In the genomic region with DNA sequence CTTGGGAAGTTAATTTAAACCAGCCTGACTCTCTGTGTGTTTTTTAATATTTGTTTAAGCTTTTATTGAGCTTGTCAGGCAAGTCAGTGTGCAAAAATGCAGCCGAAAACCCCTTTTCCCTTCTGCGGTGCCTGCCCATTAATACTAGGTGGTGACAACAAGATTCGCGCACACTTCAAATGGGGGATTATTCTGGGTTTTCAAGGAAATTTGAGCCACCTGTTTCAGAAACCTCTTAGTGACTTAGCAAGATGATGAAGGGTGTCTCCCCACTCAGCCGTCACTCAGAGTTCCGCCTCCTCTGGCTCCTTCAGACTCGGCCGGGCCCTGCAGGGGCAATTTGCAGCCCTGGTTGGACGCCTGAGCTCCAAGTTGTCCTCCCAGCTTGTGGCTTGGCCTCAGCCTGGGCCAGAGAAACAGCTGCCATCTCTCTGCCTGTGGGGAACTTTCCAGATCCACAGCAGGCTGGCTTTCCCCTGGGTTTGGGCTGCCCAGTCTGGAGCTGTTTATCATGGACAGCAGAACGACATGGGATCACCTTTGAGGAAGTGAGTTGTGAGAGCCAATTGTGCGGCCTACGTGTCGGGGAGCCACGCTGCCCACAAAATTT, we compare ENCODE assay signal across 13 cellular contexts.
DNase-seq lines count a peak whose midpoint lies in the region; ATAC-seq, FAIRE-seq and TF ChIP-seq lines count a peak whose summit lies in the region.
"Had no signal": no experiment of that assay in that cellular context is flagged by ENCODE, and none has a peak within 500 bp of the region (broad histone marks: within the 10 kb centered on the region; RNA-seq: fewer than 3 reads in every experiment).

No MANE protein-coding gene starts in this region.

- no peak overlapping the region for H3K4me3 ChIP-seq in right lobe of liver

- no peaks in the 10 kb centered on the region for H3K9me3 ChIP-seq in right lobe of liver

- POLR2A ChIA-PET in activated CD4-positive, alpha-beta T cell treated with anti-CD3 and anti-CD28 coated beads, Interleukin-2, amount 10 ng/mL, durations not matched to agents 7 days and 5 days (lab: Charles Lee): no interaction called here

- no peaks in the 10 kb centered on the region for H3K27me3 ChIP-seq in right lobe of liver

- peak in 3 of 4 donors; percentile 4 to 35 (median 5) for ATAC-seq in right lobe of liver
- ATAC-seq: T-cell had no signal

- no peaks in the 10 kb centered on the region for H3K36me3 ChIP-seq in right lobe of liver

- H3K27me3 Mint-ChIP-seq in activated CD4-positive, alpha-beta T cell treated with anti-CD3 and anti-CD28 coated beads, Interleukin-2, amount 10 ng/mL, durations not matched to agents 7 days and 5 days: peaks cover 7% of the 10 kb centered on the region
- H3K27me3 Mint-ChIP-seq in chondrocyte (ENCODE audit: low read depth): no peaks in the 10 kb centered on the region

- TF ChIP-seq CTCF in chondrocyte (IDR thresholded peaks at IDR 0.05) (no peak), right lobe of liver (IDR thresholded peaks at IDR 0.05) (no peak)

- H3K4me1 Mint-ChIP-seq in activated CD4-positive, alpha-beta T cell treated with anti-CD3 and anti-CD28 coated beads, Interleukin-2, amount 10 ng/mL, durations not matched to agents 7 days and 5 days: peaks cover 1% of the 10 kb centered on the region
- H3K4me1 Mint-ChIP-seq in chondrocyte (ENCODE audit: low read depth): peaks cover 20% of the 10 kb centered on the region
- H3K4me1 Mint-ChIP-seq: T-cell had no signal

- intact Hi-C loops in right lobe of liver (cut with DNase I): no loop called here

- no peak for TF ChIP-seq POLR2A in right lobe of liver (IDR thresholded peaks at IDR 0.05)
- no peak for TF ChIP-seq POLR2A in H54 (IDR thresholded peaks at IDR 0.05; ENCODE audit: low read depth, low read length)

- no peaks in the 10 kb centered on the region for H3K36me3 Mint-ChIP-seq in activated CD4-positive, alpha-beta T cell treated with anti-CD3 and anti-CD28 coated beads, Interleukin-2, amount 10 ng/mL, durations not matched to agents 7 days and 5 days (ENCODE audit: low read depth)
- H3K36me3 Mint-ChIP-seq in chondrocyte (ENCODE audit: low read depth): no peaks in the 10 kb centered on the region
- H3K36me3 Mint-ChIP-seq: T-cell had no signal

- peaks cover 0 to 22% (median 9%) of the 10 kb centered on the region in 4 donors for H3K4me1 ChIP-seq in right lobe of liver

- H3K9me3 Mint-ChIP-seq in activated CD4-positive, alpha-beta T cell treated with anti-CD3 and anti-CD28 coated beads, Interleukin-2, amount 10 ng/mL, durations not matched to agents 7 days and 5 days: no peaks in the 10 kb centered on the region
- H3K9me3 Mint-ChIP-seq in chondrocyte (ENCODE audit: low read depth): no peaks in the 10 kb centered on the region
- H3K9me3 Mint-ChIP-seq: T-cell had no signal

- 64% methylated on average over 10 of the region's 14 CpGs for WGBS in right lobe of liver (ENCODE audit: insufficient coverage, low coverage, low lambda C conversion rate, missing lambda C conversion rate)

- FAIRE-seq in H54 (lab: Jason Lieb, UNC): no peak
- FAIRE-seq: keratinocyte had no signal

- CTCF ChIA-PET in activated CD4-positive, alpha-beta T cell treated with anti-CD3 and anti-CD28 coated beads, Interleukin-2, amount 10 ng/mL, durations not matched to agents 7 days and 5 days (lab: Charles Lee): no interaction called here

- H3K27ac Mint-ChIP-seq in activated CD4-positive, alpha-beta T cell treated with anti-CD3 and anti-CD28 coated beads, Interleukin-2, amount 10 ng/mL, durations not matched to agents 7 days and 5 days: peak overlapping the region; percentile 57
- H3K27ac Mint-ChIP-seq in chondrocyte (ENCODE audit: unreplicated experiment): peak overlapping the region; percentile 41
- H3K27ac Mint-ChIP-seq: T-cell had no signal

- no peak overlapping the region for H3K4me3 Mint-ChIP-seq in activated CD4-positive, alpha-beta T cell treated with anti-CD3 and anti-CD28 coated beads, Interleukin-2, amount 10 ng/mL, durations not matched to agents 7 days and 5 days
- no peak overlapping the region for H3K4me3 Mint-ChIP-seq in chondrocyte (ENCODE audit: unreplicated experiment)
- H3K4me3 Mint-ChIP-seq: T-cell had no signal

- DNase-seq in activated CD4-positive, alpha-beta T cell treated with anti-CD3 and anti-CD28 coated beads, Interleukin-2, amount 10 ng/mL, durations not matched to agents 7 days and 5 days: no peak
- no peak for DNase-seq in activated CD4-positive, alpha-beta T cell treated with anti-CD3 and anti-CD28 coated beads for 48 hours
- DNase-seq in chondrocyte (ENCODE audit: low spot score) (no peak), right lobe of liver (peak in 1 of 3 donors; percentile 45), H54 (ENCODE audit: insufficient read length, low spot score) (no peak), ureter (ENCODE audit: low spot score) (no peak), cerebellar cortex (ENCODE audit: low spot score) (no peak)
- DNase-seq in stimulated activated naive CD4-positive, alpha-beta T cell treated with Interleukin-2 at 50 U/mL for 16 hours (lab: John Stamatoyannopoulos, UW): no peak
- DNase-seq: AML-193, amygdala, NCI-H345, T-cell had no signal

- peak overlapping the region; percentile 8 to 77 (median 56) for H3K27ac ChIP-seq in right lobe of liver
